Comparison of ENCODE assay signal across 2 cellular contexts in genomic region chr7:47968852-47969774, GRCh38.
A peak's percentile ranks its signal among the peaks of the same experiment; 100 is the strongest.
TF ChIP-seq lines count a peak whose summit lies in the region.

No MANE protein-coding gene starts in this region.

TF ChIP-seq in GM23338, 12 proteins besides CTCF, POLR2A, EP300 and RAD21:
- no peak for TF ChIP-seq CREB1 (CRISPR knock-in tag; IDR thresholded peaks at IDR 0.05; ENCODE audit: low read depth)
- TF ChIP-seq, protein P1, sequence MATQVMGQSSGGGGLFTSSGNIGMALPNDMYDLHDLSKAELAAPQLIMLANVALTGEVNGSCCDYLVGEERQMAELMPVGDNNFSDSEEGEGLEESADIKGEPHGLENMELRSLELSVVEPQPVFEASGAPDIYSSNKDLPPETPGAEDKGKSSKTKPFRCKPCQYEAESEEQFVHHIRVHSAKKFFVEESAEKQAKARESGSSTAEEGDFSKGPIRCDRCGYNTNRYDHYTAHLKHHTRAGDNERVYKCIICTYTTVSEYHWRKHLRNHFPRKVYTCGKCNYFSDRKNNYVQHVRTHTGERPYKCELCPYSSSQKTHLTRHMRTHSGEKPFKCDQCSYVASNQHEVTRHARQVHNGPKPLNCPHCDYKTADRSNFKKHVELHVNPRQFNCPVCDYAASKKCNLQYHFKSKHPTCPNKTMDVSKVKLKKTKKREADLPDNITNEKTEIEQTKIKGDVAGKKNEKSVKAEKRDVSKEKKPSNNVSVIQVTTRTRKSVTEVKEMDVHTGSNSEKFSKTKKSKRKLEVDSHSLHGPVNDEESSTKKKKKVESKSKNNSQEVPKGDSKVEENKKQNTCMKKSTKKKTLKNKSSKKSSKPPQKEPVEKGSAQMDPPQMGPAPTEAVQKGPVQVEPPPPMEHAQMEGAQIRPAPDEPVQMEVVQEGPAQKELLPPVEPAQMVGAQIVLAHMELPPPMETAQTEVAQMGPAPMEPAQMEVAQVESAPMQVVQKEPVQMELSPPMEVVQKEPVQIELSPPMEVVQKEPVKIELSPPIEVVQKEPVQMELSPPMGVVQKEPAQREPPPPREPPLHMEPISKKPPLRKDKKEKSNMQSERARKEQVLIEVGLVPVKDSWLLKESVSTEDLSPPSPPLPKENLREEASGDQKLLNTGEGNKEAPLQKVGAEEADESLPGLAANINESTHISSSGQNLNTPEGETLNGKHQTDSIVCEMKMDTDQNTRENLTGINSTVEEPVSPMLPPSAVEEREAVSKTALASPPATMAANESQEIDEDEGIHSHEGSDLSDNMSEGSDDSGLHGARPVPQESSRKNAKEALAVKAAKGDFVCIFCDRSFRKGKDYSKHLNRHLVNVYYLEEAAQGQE (IDR thresholded peaks at IDR 0.05; ENCODE audit: unreplicated experiment), result no peak
- TF ChIP-seq STAT1 (IDR thresholded peaks at IDR 0.05; ENCODE audit: unreplicated experiment), result no peak
- no peak for TF ChIP-seq ZNF331 (CRISPR knock-in tag; IDR thresholded peaks at IDR 0.05; ENCODE audit: low read depth)
- no peak for TF ChIP-seq POLR2AphosphoS5 (IDR thresholded peaks at IDR 0.05; ENCODE audit: low read depth)
- TF ChIP-seq, protein P2, sequence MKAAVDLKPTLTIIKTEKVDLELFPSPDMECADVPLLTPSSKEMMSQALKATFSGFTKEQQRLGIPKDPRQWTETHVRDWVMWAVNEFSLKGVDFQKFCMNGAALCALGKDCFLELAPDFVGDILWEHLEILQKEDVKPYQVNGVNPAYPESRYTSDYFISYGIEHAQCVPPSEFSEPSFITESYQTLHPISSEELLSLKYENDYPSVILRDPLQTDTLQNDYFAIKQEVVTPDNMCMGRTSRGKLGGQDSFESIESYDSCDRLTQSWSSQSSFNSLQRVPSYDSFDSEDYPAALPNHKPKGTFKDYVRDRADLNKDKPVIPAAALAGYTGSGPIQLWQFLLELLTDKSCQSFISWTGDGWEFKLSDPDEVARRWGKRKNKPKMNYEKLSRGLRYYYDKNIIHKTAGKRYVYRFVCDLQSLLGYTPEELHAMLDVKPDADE (IDR thresholded peaks at IDR 0.05), result no peak
- TF ChIP-seq EZH2 (IDR thresholded peaks at IDR 0.05; ENCODE audit: low read depth, unreplicated experiment), result no peak
- TF ChIP-seq, protein P3, sequence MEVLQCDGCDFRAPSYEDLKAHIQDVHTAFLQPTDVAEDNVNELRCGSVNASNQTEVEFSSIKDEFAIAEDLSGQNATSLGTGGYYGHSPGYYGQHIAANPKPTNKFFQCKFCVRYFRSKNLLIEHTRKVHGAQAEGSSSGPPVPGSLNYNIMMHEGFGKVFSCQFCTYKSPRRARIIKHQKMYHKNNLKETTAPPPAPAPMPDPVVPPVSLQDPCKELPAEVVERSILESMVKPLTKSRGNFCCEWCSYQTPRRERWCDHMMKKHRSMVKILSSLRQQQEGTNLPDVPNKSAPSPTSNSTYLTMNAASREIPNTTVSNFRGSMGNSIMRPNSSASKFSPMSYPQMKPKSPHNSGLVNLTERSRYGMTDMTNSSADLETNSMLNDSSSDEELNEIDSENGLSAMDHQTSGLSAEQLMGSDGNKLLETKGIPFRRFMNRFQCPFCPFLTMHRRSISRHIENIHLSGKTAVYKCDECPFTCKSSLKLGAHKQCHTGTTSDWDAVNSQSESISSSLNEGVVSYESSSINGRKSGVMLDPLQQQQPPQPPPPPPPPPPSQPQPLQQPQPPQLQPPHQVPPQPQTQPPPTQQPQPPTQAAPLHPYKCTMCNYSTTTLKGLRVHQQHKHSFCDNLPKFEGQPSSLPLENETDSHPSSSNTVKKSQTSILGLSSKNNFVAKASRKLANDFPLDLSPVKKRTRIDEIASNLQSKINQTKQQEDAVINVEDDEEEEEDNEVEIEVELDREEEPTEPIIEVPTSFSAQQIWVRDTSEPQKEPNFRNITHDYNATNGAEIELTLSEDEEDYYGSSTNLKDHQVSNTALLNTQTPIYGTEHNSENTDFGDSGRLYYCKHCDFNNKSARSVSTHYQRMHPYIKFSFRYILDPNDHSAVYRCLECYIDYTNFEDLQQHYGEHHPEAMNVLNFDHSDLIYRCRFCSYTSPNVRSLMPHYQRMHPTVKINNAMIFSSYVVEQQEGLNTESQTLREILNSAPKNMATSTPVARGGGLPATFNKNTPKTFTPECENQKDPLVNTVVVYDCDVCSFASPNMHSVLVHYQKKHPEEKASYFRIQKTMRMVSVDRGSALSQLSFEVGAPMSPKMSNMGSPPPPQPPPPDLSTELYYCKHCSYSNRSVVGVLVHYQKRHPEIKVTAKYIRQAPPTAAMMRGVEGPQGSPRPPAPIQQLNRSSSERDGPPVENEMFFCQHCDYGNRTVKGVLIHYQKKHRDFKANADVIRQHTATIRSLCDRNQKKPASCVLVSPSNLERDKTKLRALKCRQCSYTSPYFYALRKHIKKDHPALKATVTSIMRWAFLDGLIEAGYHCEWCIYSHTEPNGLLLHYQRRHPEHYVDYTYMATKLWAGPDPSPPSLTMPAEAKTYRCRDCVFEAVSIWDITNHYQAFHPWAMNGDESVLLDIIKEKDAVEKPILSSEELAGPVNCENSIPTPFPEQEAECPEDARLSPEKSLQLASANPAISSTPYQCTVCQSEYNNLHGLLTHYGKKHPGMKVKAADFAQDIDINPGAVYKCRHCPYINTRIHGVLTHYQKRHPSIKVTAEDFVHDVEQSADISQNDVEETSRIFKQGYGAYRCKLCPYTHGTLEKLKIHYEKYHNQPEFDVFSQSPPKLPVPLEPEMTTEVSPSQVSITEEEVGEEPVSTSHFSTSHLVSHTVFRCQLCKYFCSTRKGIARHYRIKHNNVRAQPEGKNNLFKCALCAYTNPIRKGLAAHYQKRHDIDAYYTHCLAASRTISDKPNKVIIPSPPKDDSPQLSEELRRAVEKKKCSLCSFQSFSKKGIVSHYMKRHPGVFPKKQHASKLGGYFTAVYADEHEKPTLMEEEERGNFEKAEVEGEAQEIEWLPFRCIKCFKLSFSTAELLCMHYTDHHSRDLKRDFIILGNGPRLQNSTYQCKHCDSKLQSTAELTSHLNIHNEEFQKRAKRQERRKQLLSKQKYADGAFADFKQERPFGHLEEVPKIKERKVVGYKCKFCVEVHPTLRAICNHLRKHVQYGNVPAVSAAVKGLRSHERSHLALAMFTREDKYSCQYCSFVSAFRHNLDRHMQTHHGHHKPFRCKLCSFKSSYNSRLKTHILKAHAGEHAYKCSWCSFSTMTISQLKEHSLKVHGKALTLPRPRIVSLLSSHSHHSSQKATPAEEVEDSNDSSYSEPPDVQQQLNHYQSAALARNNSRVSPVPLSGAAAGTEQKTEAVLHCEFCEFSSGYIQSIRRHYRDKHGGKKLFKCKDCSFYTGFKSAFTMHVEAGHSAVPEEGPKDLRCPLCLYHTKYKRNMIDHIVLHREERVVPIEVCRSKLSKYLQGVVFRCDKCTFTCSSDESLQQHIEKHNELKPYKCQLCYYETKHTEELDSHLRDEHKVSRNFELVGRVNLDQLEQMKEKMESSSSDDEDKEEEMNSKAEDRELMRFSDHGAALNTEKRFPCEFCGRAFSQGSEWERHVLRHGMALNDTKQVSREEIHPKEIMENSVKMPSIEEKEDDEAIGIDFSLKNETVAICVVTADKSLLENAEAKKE (CRISPR knock-in tag; IDR thresholded peaks at IDR 0.05), result no peak
- no peak for TF ChIP-seq JUNB (IDR thresholded peaks at IDR 0.05; ENCODE audit: unreplicated experiment)
- TF ChIP-seq NANOG (IDR thresholded peaks at IDR 0.05; ENCODE audit: borderline replicate concordance), result no peak
- TF ChIP-seq ZNF114 (CRISPR knock-in tag; IDR thresholded peaks at IDR 0.05), result no peak
- no peak for TF ChIP-seq EZH2phosphoT487 (IDR thresholded peaks at IDR 0.05; ENCODE audit: unreplicated experiment)

TF ChIP-seq in K562, 482 proteins besides CTCF, POLR2A, EP300 and RAD21:
- TF ChIP-seq SMC3 (conservative IDR thresholded peaks at IDR 0.05; ENCODE audit: insufficient read depth, low read depth, low read length) (peak; percentile 40), MXD1 (CRISPR knock-in tag; IDR thresholded peaks at IDR 0.05; ENCODE audit: borderline replicate concordance, poor library complexity, severe bottlenecking) (no peak)
TF ChIP-seq in K562: peak in this region for 1.
